Comparison of ENCODE assay signal across 22 cellular contexts in genomic region chr11:77213589-77214428, GRCh38.
DNase-seq lines count a peak whose midpoint lies in the region; TF ChIP-seq lines count a peak whose summit lies in the region.
"Had no signal": no experiment of that assay in that cellular context is flagged by ENCODE, and none has a peak within 500 bp of the region (broad histone marks: within the 10 kb centered on the region; RNA-seq: fewer than 3 reads in every experiment).

No MANE protein-coding gene starts in this region.

- no peak overlapping the region for H3K4me3 ChIP-seq in WERI-Rb-1 (ENCODE audit: low read depth, low read length)
- H3K4me3 ChIP-seq: PC-9, SJSA1 had no signal

- DNase-seq in activated CD4-positive, alpha-beta memory T cell treated with anti-CD3 and anti-CD28 coated beads, Interleukin-2, amount 10 ng/mL, durations not matched to agents 7 days and 5 days, result peak; percentile 8
- DNase-seq in activated CD4-positive, alpha-beta memory T cell treated with anti-CD3 and anti-CD28 coated beads for 36 hours, result no peak
- DNase-seq in WERI-Rb-1, result peak; percentile 60
- peak; percentile 43 for DNase-seq in islet precursor cell
- DNase-seq in osteocyte (ENCODE audit: extremely low spot score, unreplicated experiment), result peak; percentile 67
- DNase-seq in iPS-NIHi11 (ENCODE audit: low spot score), result no peak
- DNase-seq in Calu3, result no peak
- no peak for DNase-seq in AG08395 (ENCODE audit: low spot score)
- DNase-seq: GOT3, HCEC 1CT, MM.1S, NCI-H1048, NCI-H1417, NCI-H1694, NCI-H2029 treated with DMSO at 0.1 percent for 48 hours, NCI-H446 treated with DMSO at 0.1 percent for 48 hours, NCI-H526, PC-9 had no signal

- no peak overlapping the region for H3K27ac Mint-ChIP-seq in activated CD4-positive, alpha-beta memory T cell treated with anti-CD3 and anti-CD28 coated beads, Interleukin-2, amount 10 ng/mL, durations not matched to agents 7 days and 5 days
- H3K27ac Mint-ChIP-seq in activated CD4-positive, alpha-beta memory T cell treated with anti-CD3 and anti-CD28 coated beads for 36 hours, result no peak overlapping the region
- H3K27ac Mint-ChIP-seq in osteocyte (ENCODE audit: unreplicated experiment) (no peak overlapping the region), Calu3 (ENCODE audit: unreplicated experiment) (no peak overlapping the region)

- POLR2A ChIA-PET in activated CD4-positive, alpha-beta memory T cell treated with anti-CD3 and anti-CD28 coated beads, Interleukin-2, amount 10 ng/mL, durations not matched to agents 7 days and 5 days (lab: Charles Lee), result no interaction called here
- POLR2A ChIA-PET in activated CD4-positive, alpha-beta memory T cell treated with anti-CD3 and anti-CD28 coated beads for 36 hours (lab: Charles Lee), result no interaction called here

- H3K4me1 Mint-ChIP-seq in activated CD4-positive, alpha-beta memory T cell treated with anti-CD3 and anti-CD28 coated beads, Interleukin-2, amount 10 ng/mL, durations not matched to agents 7 days and 5 days, result no peaks in the 10 kb centered on the region
- no peaks in the 10 kb centered on the region for H3K4me1 Mint-ChIP-seq in activated CD4-positive, alpha-beta memory T cell treated with anti-CD3 and anti-CD28 coated beads for 36 hours (ENCODE audit: low read depth)
- H3K4me1 Mint-ChIP-seq in osteocyte (ENCODE audit: unreplicated experiment) (no peaks in the 10 kb centered on the region), Calu3 (ENCODE audit: low read depth, unreplicated experiment) (no peaks in the 10 kb centered on the region)
- H3K4me1 Mint-ChIP-seq: IgD-negative memory B cell had no signal

- CTCF ChIA-PET in activated CD4-positive, alpha-beta memory T cell treated with anti-CD3 and anti-CD28 coated beads, Interleukin-2, amount 10 ng/mL, durations not matched to agents 7 days and 5 days (lab: Charles Lee), result no interaction called here
- CTCF ChIA-PET in activated CD4-positive, alpha-beta memory T cell treated with anti-CD3 and anti-CD28 coated beads for 36 hours (lab: Charles Lee), result no interaction called here
- CTCF ChIA-PET in Calu3 (lab: Charles Lee), result no interaction called here

- intact Hi-C loops in activated CD4-positive, alpha-beta memory T cell treated with anti-CD3 and anti-CD28 coated beads for 36 hours (cut with micrococcal nuclease), result no loop called here
- intact Hi-C loops in Calu3 (cut with micrococcal nuclease; ENCODE audit: unreplicated experiment), result no loop called here

- peaks cover 81% of the 10 kb centered on the region for H3K36me3 ChIP-seq in WERI-Rb-1
- H3K36me3 ChIP-seq: SJSA1 had no signal

- peak overlapping the region; percentile 92 for H3K27ac ChIP-seq in WERI-Rb-1
- H3K27ac ChIP-seq: 22Rv1, KMS-11, PC-9, SJSA1 had no signal

- no peaks in the 10 kb centered on the region for H3K36me3 Mint-ChIP-seq in activated CD4-positive, alpha-beta memory T cell treated with anti-CD3 and anti-CD28 coated beads, Interleukin-2, amount 10 ng/mL, durations not matched to agents 7 days and 5 days (ENCODE audit: low read depth)
- H3K36me3 Mint-ChIP-seq in activated CD4-positive, alpha-beta memory T cell treated with anti-CD3 and anti-CD28 coated beads for 36 hours, result no peaks in the 10 kb centered on the region
- H3K36me3 Mint-ChIP-seq in osteocyte (ENCODE audit: unreplicated experiment) (no peaks in the 10 kb centered on the region), Calu3 (ENCODE audit: insufficient read depth, unreplicated experiment) (no peaks in the 10 kb centered on the region)

- H3K9me3 ChIP-seq in WERI-Rb-1 (ENCODE audit: severe bottlenecking), result no peaks in the 10 kb centered on the region
- H3K9me3 ChIP-seq: SJSA1 had no signal

- no peaks in the 10 kb centered on the region for H3K27me3 ChIP-seq in WERI-Rb-1 (ENCODE audit: insufficient read depth, low read depth, severe bottlenecking)
- H3K27me3 ChIP-seq: SJSA1 had no signal

- BruUV-seq in Calu3 (replicated peaks; lab: Mats Ljungman, UMichigan), result no TSS peak

- no peaks in the 10 kb centered on the region for H3K27me3 Mint-ChIP-seq in activated CD4-positive, alpha-beta memory T cell treated with anti-CD3 and anti-CD28 coated beads, Interleukin-2, amount 10 ng/mL, durations not matched to agents 7 days and 5 days
- H3K27me3 Mint-ChIP-seq in activated CD4-positive, alpha-beta memory T cell treated with anti-CD3 and anti-CD28 coated beads for 36 hours, result no peaks in the 10 kb centered on the region
- H3K27me3 Mint-ChIP-seq in osteocyte (ENCODE audit: unreplicated experiment) (peaks cover 23% of the 10 kb centered on the region), Calu3 (ENCODE audit: unreplicated experiment) (no peaks in the 10 kb centered on the region)
- H3K27me3 Mint-ChIP-seq: IgD-negative memory B cell had no signal

- H3K9me3 Mint-ChIP-seq in activated CD4-positive, alpha-beta memory T cell treated with anti-CD3 and anti-CD28 coated beads, Interleukin-2, amount 10 ng/mL, durations not matched to agents 7 days and 5 days, result no peaks in the 10 kb centered on the region
- no peaks in the 10 kb centered on the region for H3K9me3 Mint-ChIP-seq in activated CD4-positive, alpha-beta memory T cell treated with anti-CD3 and anti-CD28 coated beads for 36 hours
- H3K9me3 Mint-ChIP-seq in osteocyte (ENCODE audit: unreplicated experiment) (no peaks in the 10 kb centered on the region), Calu3 (ENCODE audit: low read depth, unreplicated experiment) (peaks cover 2% of the 10 kb centered on the region)
- H3K9me3 Mint-ChIP-seq: IgD-negative memory B cell had no signal

- no peak overlapping the region for H3K4me3 Mint-ChIP-seq in activated CD4-positive, alpha-beta memory T cell treated with anti-CD3 and anti-CD28 coated beads, Interleukin-2, amount 10 ng/mL, durations not matched to agents 7 days and 5 days
- H3K4me3 Mint-ChIP-seq in activated CD4-positive, alpha-beta memory T cell treated with anti-CD3 and anti-CD28 coated beads for 36 hours, result no peak overlapping the region
- no peak overlapping the region for H3K4me3 Mint-ChIP-seq in osteocyte (ENCODE audit: unreplicated experiment)
- H3K4me3 Mint-ChIP-seq in Calu3 (ENCODE audit: low read depth, unreplicated experiment), result no peak overlapping the region
- H3K4me3 Mint-ChIP-seq: IgD-negative memory B cell had no signal

- TF ChIP-seq CTCF in WERI-Rb-1 (IDR thresholded peaks at IDR 0.05; ENCODE audit: low read depth, low read length), result no peak
- TF ChIP-seq CTCF in osteocyte (IDR thresholded peaks at IDR 0.05), result no peak
- no peak for TF ChIP-seq CTCF in Calu3 (IDR thresholded peaks at IDR 0.05; ENCODE audit: unreplicated experiment)

Comparison
In these comparisons a context has a peak if more than half of its experiments do, and no peak if none do; other contexts are left out.
1. DNase-seq: peak in activated CD4-positive, alpha-beta memory T cell treated with anti-CD3 and anti-CD28 coated beads, Interleukin-2, amount 10 ng/mL, durations not matched to agents 7 days and 5 days (single experiment), WERI-Rb-1 (single experiment), islet precursor cell (single experiment) and osteocyte (single experiment); none in activated CD4-positive, alpha-beta memory T cell treated with anti-CD3 and anti-CD28 coated beads for 36 hours (single experiment), iPS-NIHi11 (single experiment), Calu3 (single experiment) and AG08395 (single experiment).